In genomic region chr2:29063056-29063455, GRCh38 we compare ENCODE assay signal across 20 cellular contexts. TPM values are rescaled to one million over a fixed set of nuclear protein-coding genes. Genes with fewer than 3 reads are reported as not detected.
A peak's percentile ranks its signal among the peaks of the same experiment; 100 is the strongest.
DNase-seq lines count a peak whose midpoint lies in the region; ATAC-seq and TF ChIP-seq lines count a peak whose summit lies in the region.
"Had no signal": no experiment of that assay in that cellular context is flagged by ENCODE, and none has a peak within 500 bp of the region (broad histone marks: within the 10 kb centered on the region; RNA-seq: fewer than 3 reads in every experiment).

No MANE protein-coding gene starts in this region.

- 88% methylated on average over 4 of the region's 6 CpGs for WGBS in esophagus muscularis mucosa
- 40% methylated on average over 1 of the region's 6 CpGs for WGBS in suprapubic skin

- H3K36me3 ChIP-seq in SJCRH30, result no peaks in the 10 kb centered on the region
- H3K36me3 ChIP-seq in esophagus muscularis mucosa, result no peaks in the 10 kb centered on the region
- no peaks in the 10 kb centered on the region for H3K36me3 ChIP-seq in suprapubic skin
- H3K36me3 ChIP-seq: cardiac muscle cell had no signal

- H3K9me3 ChIP-seq in SJCRH30 (replicated peaks), result no peaks in the 10 kb centered on the region
- no peaks in the 10 kb centered on the region for H3K9me3 ChIP-seq in esophagus muscularis mucosa
- H3K9me3 ChIP-seq in suprapubic skin, result no peaks in the 10 kb centered on the region

- no peak for TF ChIP-seq POLR2A in esophagus muscularis mucosa (IDR thresholded peaks at IDR 0.05; ENCODE audit: low read depth)
- no peak for TF ChIP-seq POLR2A in suprapubic skin (IDR thresholded peaks at IDR 0.05)

- TF ChIP-seq EP300 in esophagus muscularis mucosa (IDR thresholded peaks at IDR 0.05), result no peak
- TF ChIP-seq EP300 in suprapubic skin (IDR thresholded peaks at IDR 0.05), result no peak

- TF ChIP-seq CTCF in esophagus muscularis mucosa (IDR thresholded peaks at IDR 0.05) (no peak), suprapubic skin (IDR thresholded peaks at IDR 0.05) (no peak)

- no peak for ATAC-seq in GM21360 (IDR thresholded peaks at IDR 0.05; ENCODE audit: unreplicated experiment)
- ATAC-seq: activated CD8-positive, alpha-beta T cell treated with anti-CD3 and anti-CD28 coated beads for 36 hours; natural killer cell had no signal

- H3K4me3 ChIP-seq in SJCRH30, result peak overlapping the region; percentile 12; the same call in 1 of the 2 replicates
- H3K4me3 ChIP-seq in esophagus muscularis mucosa, result peak overlapping the region in 1 of 4 donors; percentile 47
- H3K4me3 ChIP-seq in suprapubic skin, result peak overlapping the region; percentile 6
- H3K4me3 ChIP-seq: cardiac muscle cell had no signal

- H3K4me1 ChIP-seq in SJCRH30, result peaks cover 20% of the 10 kb centered on the region; the same call in 1 of the 2 replicates
- H3K4me1 ChIP-seq in esophagus muscularis mucosa, result peaks cover 22 to 52% (median 39%) of the 10 kb centered on the region in 4 donors
- H3K4me1 ChIP-seq in suprapubic skin, result peaks cover 55% of the 10 kb centered on the region

- DNase-seq in SJCRH30, result peak; percentile 70 to 71
- DNase-seq in esophagus muscularis mucosa (ENCODE audit: extremely low spot score), result no peak
- peak; percentile 37 for DNase-seq in mucosa of gallbladder (ENCODE audit: low spot score)
- no peak for DNase-seq in suprapubic skin (ENCODE audit: low spot score in 2 of 2)
- no peak for DNase-seq in activated naive CD4-positive, alpha-beta T cell treated with anti-CD3 and anti-CD28 coated beads, Interleukin-2, amount 50 U/mL, for 16 hours
- DNase-seq in putamen (ENCODE audit: low spot score), result no peak
- DNase-seq in HT-29 (ENCODE audit: low spot score), result no peak
- DNase-seq: activated CD8-positive, alpha-beta T cell treated with anti-CD3 and anti-CD28 coated beads for 36 hours; activated naive CD8-positive, alpha-beta T cell treated with anti-CD3 and anti-CD28 coated beads for 36 hours; activated T-cell treated with anti-CD3 and anti-CD28 coated beads, Interleukin-2, amount 50 U/mL, for 48 hours; effector memory CD4-positive, alpha-beta T cell; natural killer cell; NCI-H2227 treated with DMSO at 0.1 percent for 48 hours; T-helper 1 cell had no signal

- intact Hi-C loops in esophagus muscularis mucosa (cut with DNase I), result no loop called here

- no peak overlapping the region for H3K27ac ChIP-seq in SJCRH30
- peak overlapping the region; percentile 34 to 71 (median 52) for H3K27ac ChIP-seq in esophagus muscularis mucosa (replicated peaks in 1 of 4)
- peak overlapping the region; percentile 92 for H3K27ac ChIP-seq in suprapubic skin
- H3K27ac ChIP-seq: cardiac muscle cell had no signal

- no peaks in the 10 kb centered on the region for H3K27me3 ChIP-seq in SJCRH30
- no peaks in the 10 kb centered on the region for H3K27me3 ChIP-seq in esophagus muscularis mucosa
- H3K27me3 ChIP-seq in suprapubic skin, result no peaks in the 10 kb centered on the region
- H3K27me3 ChIP-seq: cardiac muscle cell had no signal

RNA-seq across cellular contexts. Expression of gene PCARE, which starts 11.3 kb away (rescaled TPM):
- total RNA-seq in SJCRH30 (2014; rRNA removed; shearing (Covaris generic)), result 0.02 TPM in 1 of 2 replicates, not detected in the other
- total RNA-seq in esophagus muscularis mucosa (not detected), mucosa of gallbladder (not detected), suprapubic skin (under 1 TPM; 0.04 to 0.34 (median 0.14) TPM)
- not detected in 2 replicates for total RNA-seq in HT-29 (2014; rRNA removed; shearing (Covaris generic))
- total RNA-seq: activated CD8-positive, alpha-beta T cell treated with anti-CD3 and anti-CD28 coated beads for 36 hours; activated naive CD8-positive, alpha-beta T cell treated with anti-CD3 and anti-CD28 coated beads for 36 hours; B cell; fibroblast of villous mesenchyme; G401; natural killer cell; pulmonary artery endothelial cell had no signal

RNA-seq across cellular contexts. Expression of gene CLIP4, which starts 52.2 kb away (rescaled TPM):
- total RNA-seq in SJCRH30 (2014; rRNA removed; shearing (Covaris generic)), result 17.6 and 19.6 TPM in 2 replicates
- total RNA-seq in esophagus muscularis mucosa, result 10 to 100 TPM; 58.5 to 83.1 (median 66.8) TPM
- 37.2 TPM for total RNA-seq in mucosa of gallbladder
- total RNA-seq in suprapubic skin, result 100 to 1,000 TPM in 1 of 4 donors, 10 to 100 TPM in 3; 61.9 to 173 (median 67.4) TPM
- 9.1 and 11.3 TPM in 2 replicates for total RNA-seq in HT-29 (2014; rRNA removed; shearing (Covaris generic))

Comparison
In these comparisons a context has a peak if more than half of its experiments do, and no peak if none do; other contexts are left out.
1. DNase-seq: peak in SJCRH30 (2 of 2) and mucosa of gallbladder (single experiment); none in esophagus muscularis mucosa (single experiment), suprapubic skin (0 of 2), activated naive CD4-positive, alpha-beta T cell treated with anti-CD3 and anti-CD28 coated beads, Interleukin-2, amount 50 U/mL, for 16 hours (single experiment), putamen (single experiment) and HT-29 (single experiment).